Comparison of ENCODE assay signal across 14 cellular contexts in genomic region chrX:155231163-155231562, GRCh38. TPM values are rescaled to one million over a fixed set of nuclear protein-coding genes. Genes with fewer than 3 reads are reported as not detected.
A peak's percentile ranks its signal among the peaks of the same experiment; 100 is the strongest.
DNase-seq lines count a peak whose midpoint lies in the region; ATAC-seq, FAIRE-seq and TF ChIP-seq lines count a peak whose summit lies in the region.
"Had no signal": no experiment of that assay in that cellular context is flagged by ENCODE, and none has a peak within 500 bp of the region (broad histone marks: within the 10 kb centered on the region; RNA-seq: fewer than 3 reads in every experiment).

No MANE protein-coding gene starts in this region.

- no peak for DNase-seq in activated CD8-positive, alpha-beta T cell treated with anti-CD3 and anti-CD28 coated beads for 36 hours
- no peak for DNase-seq in activated CD8-positive, alpha-beta T cell treated with anti-CD3 and anti-CD28 coated beads, Interleukin-2, amount 10 ng/mL, durations not matched to agents 7 days and 5 days
- DNase-seq in epithelial cell of esophagus (ENCODE audit: low read depth) (peak; percentile 5), NCI-H1694 treated with DMSO at 0.1 percent for 48 hours (lab: John Stamatoyannopoulos, UW) (no peak), NCI-H187 (lab: John Stamatoyannopoulos, UW) (no peak), H54 (ENCODE audit: insufficient read length, low spot score) (no peak)
- DNase-seq: EL, H7, transverse colon had no signal

- POLR2A ChIA-PET in activated CD8-positive, alpha-beta T cell treated with anti-CD3 and anti-CD28 coated beads for 36 hours (lab: Charles Lee) = interaction anchor here (1.0 kb wide), 2 partner anchors 10 to 14 kb away, joined by 3 read pairs; no protein-coding TSS in a partner anchor
- POLR2A ChIA-PET in activated CD8-positive, alpha-beta T cell treated with anti-CD3 and anti-CD28 coated beads, Interleukin-2, amount 10 ng/mL, durations not matched to agents 7 days and 5 days (lab: Charles Lee) = no interaction called here

- no peaks in the 10 kb centered on the region for H3K27me3 Mint-ChIP-seq in activated CD8-positive, alpha-beta T cell treated with anti-CD3 and anti-CD28 coated beads for 36 hours
- H3K27me3 Mint-ChIP-seq in activated CD8-positive, alpha-beta T cell treated with anti-CD3 and anti-CD28 coated beads, Interleukin-2, amount 10 ng/mL, durations not matched to agents 7 days and 5 days (ENCODE audit: low read depth) = no peaks in the 10 kb centered on the region
- H3K27me3 Mint-ChIP-seq: central memory CD8-positive, alpha-beta T cell had no signal

- H3K27ac Mint-ChIP-seq in activated CD8-positive, alpha-beta T cell treated with anti-CD3 and anti-CD28 coated beads for 36 hours = peak overlapping the region; percentile 61
- no peak overlapping the region for H3K27ac Mint-ChIP-seq in activated CD8-positive, alpha-beta T cell treated with anti-CD3 and anti-CD28 coated beads, Interleukin-2, amount 10 ng/mL, durations not matched to agents 7 days and 5 days

- TF ChIP-seq CTCF in activated CD8-positive, alpha-beta T cell treated with anti-CD3 and anti-CD28 coated beads for 36 hours (IDR thresholded peaks at IDR 0.05) = no peak
- TF ChIP-seq CTCF in epithelial cell of esophagus (IDR thresholded peaks at IDR 0.05; ENCODE audit: insufficient read depth, low read depth, low read length, missing control alignments) = no peak

- H3K4me3 Mint-ChIP-seq in activated CD8-positive, alpha-beta T cell treated with anti-CD3 and anti-CD28 coated beads for 36 hours = no peak overlapping the region
- H3K4me3 Mint-ChIP-seq in activated CD8-positive, alpha-beta T cell treated with anti-CD3 and anti-CD28 coated beads, Interleukin-2, amount 10 ng/mL, durations not matched to agents 7 days and 5 days = no peak overlapping the region
- H3K4me3 Mint-ChIP-seq: central memory CD8-positive, alpha-beta T cell had no signal

- CTCF ChIA-PET in activated CD8-positive, alpha-beta T cell treated with anti-CD3 and anti-CD28 coated beads for 36 hours (lab: Charles Lee) = no interaction called here
- CTCF ChIA-PET in activated CD8-positive, alpha-beta T cell treated with anti-CD3 and anti-CD28 coated beads, Interleukin-2, amount 10 ng/mL, durations not matched to agents 7 days and 5 days (lab: Charles Lee) = no interaction called here

- TF ChIP-seq POLR2A in H54 (IDR thresholded peaks at IDR 0.05; ENCODE audit: low read depth, low read length) = no peak

- H3K4me1 Mint-ChIP-seq in activated CD8-positive, alpha-beta T cell treated with anti-CD3 and anti-CD28 coated beads for 36 hours (ENCODE audit: low read depth) = peaks cover 26% of the 10 kb centered on the region
- peaks cover 5% of the 10 kb centered on the region for H3K4me1 Mint-ChIP-seq in activated CD8-positive, alpha-beta T cell treated with anti-CD3 and anti-CD28 coated beads, Interleukin-2, amount 10 ng/mL, durations not matched to agents 7 days and 5 days (ENCODE audit: low read depth)

- FAIRE-seq in H54 (lab: Jason Lieb, UNC) = no peak

- H3K9me3 Mint-ChIP-seq in activated CD8-positive, alpha-beta T cell treated with anti-CD3 and anti-CD28 coated beads for 36 hours = no peaks in the 10 kb centered on the region
- H3K9me3 Mint-ChIP-seq in activated CD8-positive, alpha-beta T cell treated with anti-CD3 and anti-CD28 coated beads, Interleukin-2, amount 10 ng/mL, durations not matched to agents 7 days and 5 days (ENCODE audit: insufficient read depth) = no peaks in the 10 kb centered on the region
- H3K9me3 Mint-ChIP-seq: central memory CD8-positive, alpha-beta T cell had no signal

- no peak for ATAC-seq in activated CD8-positive, alpha-beta T cell treated with anti-CD3 and anti-CD28 coated beads for 36 hours
- no peak for ATAC-seq in activated CD8-positive, alpha-beta T cell treated with anti-CD3 and anti-CD28 coated beads, Interleukin-2, amount 10 ng/mL, durations not matched to agents 7 days and 5 days
- ATAC-seq in GM21515 (IDR thresholded peaks at IDR 0.05; ENCODE audit: unreplicated experiment) = peak; percentile 85
- ATAC-seq in HG03135 (IDR thresholded peaks at IDR 0.05; ENCODE audit: unreplicated experiment) = peak; percentile 73
- ATAC-seq: gastroesophageal sphincter, SK-N-SH treated with all-trans-retinoic acid at 6 μM for 48 hours had no signal

- no peak overlapping the region for H3K4me3 ChIP-seq in epithelial cell of esophagus (ENCODE audit: low read length)
- H3K4me3 ChIP-seq: gastroesophageal sphincter, transverse colon had no signal

- peaks cover 30% of the 10 kb centered on the region for H3K36me3 Mint-ChIP-seq in activated CD8-positive, alpha-beta T cell treated with anti-CD3 and anti-CD28 coated beads for 36 hours (ENCODE audit: low read depth)
- H3K36me3 Mint-ChIP-seq in activated CD8-positive, alpha-beta T cell treated with anti-CD3 and anti-CD28 coated beads, Interleukin-2, amount 10 ng/mL, durations not matched to agents 7 days and 5 days (ENCODE audit: low read depth) = peaks cover 44% of the 10 kb centered on the region

- intact Hi-C loops in activated CD8-positive, alpha-beta T cell treated with anti-CD3 and anti-CD28 coated beads for 36 hours (cut with micrococcal nuclease) = no loop called here

RNA-seq across cellular contexts. Expression of gene VBP1, which starts 14.9 kb away (rescaled TPM):
- 10 to 100 TPM; 76.6 to 81.0 TPM for total RNA-seq in activated CD8-positive, alpha-beta T cell treated with anti-CD3 and anti-CD28 coated beads for 36 hours
- 10 to 100 TPM; 64.2 to 65.1 TPM for total RNA-seq in activated CD8-positive, alpha-beta T cell treated with anti-CD3 and anti-CD28 coated beads, Interleukin-2, amount 10 ng/mL, durations not matched to agents 7 days and 5 days

RNA-seq across cellular contexts. Expression of gene RAB39B, which starts 33.1 kb away (rescaled TPM):
- total RNA-seq in activated CD8-positive, alpha-beta T cell treated with anti-CD3 and anti-CD28 coated beads for 36 hours = 10 to 100 TPM; 12.0 to 13.2 TPM
- 1 to 10 TPM; 7.2 to 7.5 TPM for total RNA-seq in activated CD8-positive, alpha-beta T cell treated with anti-CD3 and anti-CD28 coated beads, Interleukin-2, amount 10 ng/mL, durations not matched to agents 7 days and 5 days

Comparison
In these comparisons a context has a peak if more than half of its experiments do, and no peak if none do; other contexts are left out.
1. ATAC-seq: peak in GM21515 (single experiment) and HG03135 (single experiment); none in activated CD8-positive, alpha-beta T cell treated with anti-CD3 and anti-CD28 coated beads for 36 hours (single experiment) and activated CD8-positive, alpha-beta T cell treated with anti-CD3 and anti-CD28 coated beads, Interleukin-2, amount 10 ng/mL, durations not matched to agents 7 days and 5 days (single experiment).